Comparison of ENCODE assay signal across 38 cellular contexts in genomic region chr9:109133533-109133932, GRCh38. TPM values are rescaled to one million over a fixed set of nuclear protein-coding genes. Genes with fewer than 3 reads are reported as not detected.
"Had no signal": no experiment of that assay in that cellular context is flagged by ENCODE, and none has a peak within 500 bp of the region (broad histone marks: within the 10 kb centered on the region; RNA-seq: fewer than 3 reads in every experiment).

No MANE protein-coding gene starts in this region.

- H3K36me3 ChIP-seq: MG63 had no signal

- H3K4me3 ChIP-seq: MG63 had no signal

- H3K9me3 ChIP-seq: MG63 had no signal

- DNase-seq: Kasumi-1, MG63, MM.1S, MV-4-11, NCI-H1048, NCI-H1092, NCI-H1092 treated with DMSO at 0.1 percent for 48 hours, NCI-H1105, NCI-H1105 treated with DMSO at 0.1 percent for 48 hours, NCI-H1417, NCI-H1417 treated with DMSO at 0.1 percent for 48 hours, NCI-H1436, NCI-H1436 treated with DMSO at 0.1 percent for 48 hours, NCI-H146, NCI-H1694, NCI-H1694 treated with DMSO at 0.1 percent for 48 hours, NCI-H187, NCI-H187 treated with DMSO at 0.1 percent for 48 hours, NCI-H1930, NCI-H2029, NCI-H2029 treated with DMSO at 0.1 percent for 48 hours, NCI-H2081, NCI-H2081 treated with DMSO at 0.1 percent for 48 hours, NCI-H2107, NCI-H2171, NCI-H2171 treated with DMSO at 0.1 percent for 48 hours, NCI-H2227 treated with DMSO at 0.1 percent for 48 hours, NCI-H226, NCI-H345, NCI-H446, NCI-H446 treated with DMSO at 0.1 percent for 48 hours, NCI-H510A, NCI-H510A treated with DMSO at 0.1 percent for 48 hours, NCI-H524, NCI-H524 treated with DMSO at 0.1 percent for 48 hours, NCI-H526 had no signal

RNA-seq across cellular contexts. Expression of gene FRRS1L, which starts 33.5 kb away (rescaled TPM):
- total RNA-seq: MCF 10A, NCI-H460 had no signal
